In genomic region chr1:53587252-53587992, GRCh38 we compare ENCODE assay signal across 14 cellular contexts.
"Had no signal": no experiment of that assay in that cellular context is flagged by ENCODE, and none has a peak within 500 bp of the region (broad histone marks: within the 10 kb centered on the region; RNA-seq: fewer than 3 reads in every experiment).

No MANE protein-coding gene starts in this region.

- H3K27ac Mint-ChIP-seq: memory B cell; stimulated activated naive CD8-positive, alpha-beta T cell treated with anti-CD3 and anti-CD28 coated beads, Interleukin-15, amount 100 ng/mL, for 72 hours; T-cell had no signal

- H3K4me1 Mint-ChIP-seq: memory B cell had no signal

- H3K27me3 Mint-ChIP-seq: stimulated activated naive CD8-positive, alpha-beta T cell treated with anti-CD3 and anti-CD28 coated beads, Interleukin-15, amount 100 ng/mL, for 72 hours; T-cell had no signal

- H3K4me3 Mint-ChIP-seq: activated T-cell treated with anti-CD3 and anti-CD28 coated beads, Interleukin-2, amount 50 U/mL, for 4 hours; memory B cell; nephron progenitor cell; stimulated activated naive CD8-positive, alpha-beta T cell treated with anti-CD3 and anti-CD28 coated beads, Interleukin-15, amount 100 ng/mL, for 72 hours; T-cell had no signal

- H3K4me1 ChIP-seq: breast epithelium, left ventricle myocardium inferior had no signal

- H3K36me3 ChIP-seq: breast epithelium, esophagus squamous epithelium, left ventricle myocardium inferior had no signal

- H3K9me3 Mint-ChIP-seq: activated T-cell treated with anti-CD3 and anti-CD28 coated beads, Interleukin-2, amount 50 U/mL, for 4 hours; memory B cell; nephron progenitor cell; stimulated activated naive CD8-positive, alpha-beta T cell treated with anti-CD3 and anti-CD28 coated beads, Interleukin-15, amount 100 ng/mL, for 72 hours; T-cell had no signal

- H3K27ac ChIP-seq: breast epithelium, dorsolateral prefrontal cortex, esophagus squamous epithelium, left ventricle myocardium inferior, SK-N-MC, VCaP had no signal

- H3K36me3 Mint-ChIP-seq: memory B cell, T-cell had no signal

- H3K27me3 ChIP-seq: breast epithelium, dorsolateral prefrontal cortex, esophagus squamous epithelium had no signal

- DNase-seq: activated naive CD4-positive, alpha-beta T cell; activated T-cell treated with anti-CD3 and anti-CD28 coated beads, Interleukin-2, amount 50 U/mL, for 4 hours; esophagus squamous epithelium; foreskin fibroblast; left ventricle myocardium inferior; nephron progenitor cell; stimulated activated CD4-positive, alpha-beta T cell treated with anti-CD3 and anti-CD28 coated beads, Interleukin-4, amount 100 ng/mL, for 1 hour had no signal

- H3K4me3 ChIP-seq: breast epithelium, dorsolateral prefrontal cortex, esophagus squamous epithelium, left ventricle myocardium inferior, SK-N-MC had no signal

- H3K9me3 ChIP-seq: breast epithelium, esophagus squamous epithelium, left ventricle myocardium inferior had no signal
